In genomic region chr1:172109357-172109756, GRCh38 we compare ENCODE assay signal across 21 cellular contexts.
DNase-seq lines count a peak whose midpoint lies in the region; ATAC-seq, FAIRE-seq and TF ChIP-seq lines count a peak whose summit lies in the region.
"Had no signal": no experiment of that assay in that cellular context is flagged by ENCODE, and none has a peak within 500 bp of the region (broad histone marks: within the 10 kb centered on the region; RNA-seq: fewer than 3 reads in every experiment).

No MANE protein-coding gene starts in this region.

- no peak for TF ChIP-seq RAD21 in IMR-90 (IDR thresholded peaks at IDR 0.05; ENCODE audit: low read length)

- H2BK5ac ChIP-seq in IMR-90 (ENCODE audit: low read depth, low read length, poor library complexity, severe bottlenecking) = no peak overlapping the region

- TF ChIP-seq CTCF in IMR-90 (conservative IDR thresholded peaks at IDR 0.05; ENCODE audit: low read depth, low read length) = no peak
- TF ChIP-seq CTCF in keratinocyte (optimal IDR thresholded peaks at IDR 0.05 in 1 of 3, IDR thresholded peaks at IDR 0.05 in 1 of 3, conservative IDR thresholded peaks at IDR 0.05 in 1 of 3; ENCODE audit: extremely low read depth in 1 of 3, insufficient read depth in 2 of 3, low read length in 3 of 3) = no peak
- no peak for TF ChIP-seq CTCF in coronary artery (IDR thresholded peaks at IDR 0.05)

- TF ChIP-seq POLR2A in IMR-90 (IDR thresholded peaks at IDR 0.05; ENCODE audit: low read depth, low read length) (no peak), H54 (IDR thresholded peaks at IDR 0.05; ENCODE audit: low read depth, low read length) (no peak)

- CTCF ChIA-PET in IMR-90 (lab: Yijun Ruan, JAX) = no interaction called here

- 0 out of 2 replicates have a peak overlapping the region, but pooled peaks have one; percentile 11 for H3K23ac ChIP-seq in IMR-90 (ENCODE audit: low read depth, low read length)

- H2BK20ac ChIP-seq in IMR-90 (ENCODE audit: low read depth, low read length) = 0 out of 2 replicates have a peak overlapping the region, but pooled peaks have one; percentile 1

- no peak overlapping the region for H4K8ac ChIP-seq in IMR-90 (ENCODE audit: low read depth in 2 of 2, low read length in 2 of 2)

- no peak overlapping the region for H3K18ac ChIP-seq in IMR-90 (ENCODE audit: low read depth, low read length)

- no peaks in the 10 kb centered on the region for H3K79me2 ChIP-seq in keratinocyte (ENCODE audit: control insufficient read depth, insufficient read depth, low read length)

- H3K36me3 ChIP-seq in IMR-90 (ENCODE audit: control insufficient read depth, insufficient read depth, low read length) (no peaks in the 10 kb centered on the region), keratinocyte (ENCODE audit: control insufficient read depth in 2 of 2, extremely low read depth in 1 of 2, insufficient read depth in 2 of 2, low read length in 2 of 2) (no peaks in the 10 kb centered on the region)
- H3K36me3 ChIP-seq: breast epithelium, neutrophil, transverse colon had no signal

- DNase-seq in AG08395 (ENCODE audit: low spot score) (peak; percentile 39), IMR-90 (peak; percentile 22), dermis blood vessel endothelial cell (peak; percentile 45), keratinocyte (ENCODE audit: low read depth, low spot score) (no peak), coronary artery (ENCODE audit: low spot score) (no peak), H54 (ENCODE audit: insufficient read length, low spot score) (no peak), medulla oblongata (ENCODE audit: extremely low spot score) (no peak)
- DNase-seq: activated CD4-positive, CD25-positive, alpha-beta regulatory T cell; activated naive CD8-positive, alpha-beta T cell treated with anti-CD3 and anti-CD28 coated beads, Interleukin-2, amount 10 ng/mL, durations not matched to agents 7 days and 5 days; CD4-positive, alpha-beta T cell; dorsolateral prefrontal cortex; hypothalamus; kidney glomerular epithelial cell; MV-4-11; NCI-H1930; NCI-H446 treated with DMSO at 0.1 percent for 48 hours; stimulated activated naive B cell treated with anti-CD40 and anti-IgM and Interleukin-4, amounts not matched to agents 10 μg/mL and 1 μg/mL and 100 μg/mL, for 72 hours; transverse colon had no signal

- no peak overlapping the region for H2AK5ac ChIP-seq in IMR-90 (ENCODE audit: low read depth, low read length)

- no peak overlapping the region for H4K91ac ChIP-seq in IMR-90 (ENCODE audit: insufficient read depth, low read depth, low read length)

- H3K4me2 ChIP-seq in IMR-90 (ENCODE audit: low read depth, low read length) = no peak overlapping the region
- no peak overlapping the region for H3K4me2 ChIP-seq in keratinocyte (ENCODE audit: control insufficient read depth, extremely low read depth, insufficient read depth, low read depth, low read length)

- 0 out of 2 replicates have a peak overlapping the region, but pooled peaks have one; percentile 58 for H3K14ac ChIP-seq in IMR-90 (replicated peaks; ENCODE audit: low read depth, low read length)

- H3K4me1 ChIP-seq in IMR-90 (ENCODE audit: control insufficient read depth, insufficient read depth, low read length) (no peaks in the 10 kb centered on the region), keratinocyte (ENCODE audit: control insufficient read depth, extremely low read depth, insufficient read depth, low read length) (peaks cover 5% of the 10 kb centered on the region)
- H3K4me1 ChIP-seq: breast epithelium, transverse colon had no signal

- H2AFZ ChIP-seq in IMR-90 (replicated peaks; ENCODE audit: low read length, poor library complexity) (no peak overlapping the region), keratinocyte (ENCODE audit: control insufficient read depth, low read length) (peak overlapping the region; percentile 11)

- no peak overlapping the region for H3K9ac ChIP-seq in IMR-90 (ENCODE audit: low read depth, low read length)
- no peak overlapping the region for H3K9ac ChIP-seq in keratinocyte (ENCODE audit: control insufficient read depth, extremely low read depth, insufficient read depth, low read length)

- H2AK9ac ChIP-seq in IMR-90 (replicated peaks; ENCODE audit: low read depth, low read length, poor library complexity) = no peak overlapping the region

- H2BK15ac ChIP-seq in IMR-90 (ENCODE audit: low read depth, low read length) = no peak overlapping the region

- H3K79me1 ChIP-seq in IMR-90 (ENCODE audit: low read depth in 1 of 2, low read length in 2 of 2) = no peaks in the 10 kb centered on the region

- ATAC-seq in IMR-90 (ENCODE audit: low read depth) = no peak
- ATAC-seq in HG02938 (IDR thresholded peaks at IDR 0.05; ENCODE audit: unreplicated experiment) = no peak
- ATAC-seq: stimulated activated naive B cell treated with anti-CD40 and anti-IgM and Interleukin-4, amounts not matched to agents 10 μg/mL and 1 μg/mL and 100 μg/mL, for 72 hours had no signal

- no peak overlapping the region for H3K27ac ChIP-seq in IMR-90 (ENCODE audit: insufficient read depth, low read length)
- H3K27ac ChIP-seq in keratinocyte (ENCODE audit: control insufficient read depth, insufficient read depth, low read length) = no peak overlapping the region
- no peak overlapping the region for H3K27ac ChIP-seq in coronary artery
- H3K27ac ChIP-seq: breast epithelium, neutrophil, transverse colon had no signal

- no peak overlapping the region for H4K5ac ChIP-seq in IMR-90 (ENCODE audit: low read depth, low read length)

- BruUV-seq in IMR-90 (replicated peaks; lab: Mats Ljungman, UMichigan) = no TSS peak

- intact Hi-C loops in IMR-90 (cut with micrococcal nuclease) = no loop called here

- WGBS in IMR-90 (ENCODE audit: extremely low coverage in 2 of 2, insufficient read length in 1 of 2), 2 experiments = no CpG with 5 or more reads among the region's 5 CpGs

- H3K4me3 ChIP-seq in IMR-90 (ENCODE audit: insufficient read depth, low read depth, low read length) (no peak overlapping the region), keratinocyte (ENCODE audit: control insufficient read depth in 2 of 3, extremely low read depth in 1 of 3, insufficient read depth in 2 of 3, low read depth in 1 of 3, low read length in 3 of 3) (no peak overlapping the region), coronary artery (no peak overlapping the region)
- H3K4me3 ChIP-seq: breast epithelium, dorsolateral prefrontal cortex, transverse colon had no signal

- POLR2A ChIA-PET in IMR-90 (lab: Charles Lee; ENCODE audit: unreplicated experiment) = no interaction called here

- dilution Hi-C loops in IMR-90 (cut with HindIII; ENCODE audit: low sequenced_read_pairs, unreplicated experiment) = no loop called here
- dilution Hi-C loops in keratinocyte (cut with MboI; ENCODE audit: extremely low pct_ligation_motif_present, low sequenced_read_pairs) = no loop called here

- H3K56ac ChIP-seq in IMR-90 (ENCODE audit: extremely low read depth, insufficient read depth, low read length) = no peak overlapping the region

- no peaks in the 10 kb centered on the region for H3K27me3 ChIP-seq in IMR-90 (ENCODE audit: control insufficient read depth, insufficient read depth, low read length)
- H3K27me3 ChIP-seq in keratinocyte (ENCODE audit: control insufficient read depth, extremely low read depth, insufficient read depth, low read length) = no peaks in the 10 kb centered on the region
- H3K27me3 ChIP-seq: breast epithelium, dorsolateral prefrontal cortex, neutrophil, transverse colon had no signal

- H4K20me1 ChIP-seq in IMR-90 (ENCODE audit: insufficient read depth, low read length) = no peaks in the 10 kb centered on the region
- no peaks in the 10 kb centered on the region for H4K20me1 ChIP-seq in keratinocyte (ENCODE audit: control insufficient read depth, extremely low read depth, insufficient read depth, low read length)

- no peaks in the 10 kb centered on the region for H3K9me3 ChIP-seq in IMR-90 (ENCODE audit: control insufficient read depth, insufficient read depth, low read length)
- no peaks in the 10 kb centered on the region for H3K9me3 ChIP-seq in keratinocyte (ENCODE audit: control insufficient read depth, low read depth, low read length)
- H3K9me3 ChIP-seq: breast epithelium, neutrophil, transverse colon had no signal

- H3K4ac ChIP-seq in IMR-90 (ENCODE audit: low read depth, low read length) = no peak overlapping the region

- H3K9me1 ChIP-seq in IMR-90 (ENCODE audit: insufficient read depth, low read length) (no peaks in the 10 kb centered on the region), keratinocyte (ENCODE audit: control insufficient read depth, extremely low read depth, insufficient read depth, low read length) (no peaks in the 10 kb centered on the region)

- no peak overlapping the region for H2BK120ac ChIP-seq in IMR-90 (ENCODE audit: low read depth, low read length)

- in situ Hi-C loops in IMR-90 (cut with MboI; ENCODE audit: low sequenced_read_pairs) = no loop called here

- FAIRE-seq in keratinocyte (lab: Jason Lieb, UNC) (no peak), H54 (lab: Jason Lieb, UNC) (no peak)

TF ChIP-seq in IMR-90, 13 proteins besides CTCF, POLR2A, EP300 and RAD21 (continues in another document):
- no peak for TF ChIP-seq RFX5 (IDR thresholded peaks at IDR 0.05; ENCODE audit: low read depth, low read length)
- TF ChIP-seq SMC3 (IDR thresholded peaks at IDR 0.05; ENCODE audit: low read depth, low read length) = no peak
- TF ChIP-seq NFE2L2 (IDR thresholded peaks at IDR 0.05; ENCODE audit: low read depth, low read length) = no peak
- TF ChIP-seq ELK1 (IDR thresholded peaks at IDR 0.05; ENCODE audit: borderline replicate concordance, low read depth, low read length) = no peak
- no peak for TF ChIP-seq CHD1 (IDR thresholded peaks at IDR 0.05; ENCODE audit: low read depth, low read length)
- no peak for TF ChIP-seq RCOR1 (IDR thresholded peaks at IDR 0.05; ENCODE audit: insufficient replicate concordance, low read length)
- no peak for TF ChIP-seq MAZ (IDR thresholded peaks at IDR 0.05; ENCODE audit: borderline replicate concordance, low read depth, low read length)
- no peak for TF ChIP-seq MAFK (IDR thresholded peaks at IDR 0.05; ENCODE audit: low read depth, low read length)
- TF ChIP-seq FOS (IDR thresholded peaks at IDR 0.05; ENCODE audit: low read depth, low read length) = no peak
- no peak for TF ChIP-seq CEBPB (IDR thresholded peaks at IDR 0.05; ENCODE audit: low read depth, low read length)

Comparison
In these comparisons a context has a peak if more than half of its experiments do, and no peak if none do; other contexts are left out.
1. DNase-seq: peak in AG08395 (single experiment), IMR-90 (single experiment) and dermis blood vessel endothelial cell (single experiment); none in keratinocyte (single experiment), coronary artery (single experiment), H54 (single experiment) and medulla oblongata (single experiment).